Comparison of ENCODE assay signal across 29 cellular contexts in the genomic region with DNA sequence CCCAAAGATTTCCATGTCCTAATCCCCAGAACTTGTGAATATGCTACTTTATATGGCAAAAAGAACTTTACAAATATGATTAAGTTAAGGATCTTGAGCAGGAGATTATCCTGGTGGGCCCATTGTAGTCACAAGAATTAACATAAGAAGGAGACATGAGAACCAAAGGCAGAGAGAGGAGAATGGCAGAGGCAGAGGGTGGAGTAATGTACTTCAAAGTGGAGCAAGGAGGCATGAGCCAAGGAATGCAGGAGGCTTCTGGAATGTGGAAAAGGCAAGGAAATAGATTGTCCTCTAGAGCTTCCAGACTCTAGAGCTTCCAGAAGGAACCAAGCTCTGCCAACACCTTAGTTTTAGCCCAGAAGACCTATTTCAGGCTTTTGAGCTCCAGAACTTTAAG.
"Had no signal": no experiment of that assay in that cellular context is flagged by ENCODE, and none has a peak within 500 bp of the region (broad histone marks: within the 10 kb centered on the region; RNA-seq: fewer than 3 reads in every experiment).

No MANE protein-coding gene starts in this region.

- H3K9me2 ChIP-seq: SK-N-SH had no signal

- H3K9ac ChIP-seq: SK-N-SH had no signal

- H3K4me2 ChIP-seq: SK-N-SH had no signal

- ATAC-seq: activated CD8-positive, alpha-beta T cell treated with anti-CD3 and anti-CD28 coated beads, Interleukin-2, amount 10 ng/mL, durations not matched to agents 7 days and 5 days; activated naive CD4-positive, alpha-beta T cell treated with anti-CD3 and anti-CD28 coated beads, Interleukin-2, amount 50 U/mL, for 72 hours; activated T-cell treated with anti-CD3 and anti-CD28 coated beads, Interleukin-2, amount 50 U/mL, for 4 hours; body of pancreas; PC-3 had no signal

- FAIRE-seq: astrocyte had no signal

- H3K4me3 Mint-ChIP-seq: activated CD8-positive, alpha-beta T cell treated with anti-CD3 and anti-CD28 coated beads, Interleukin-2, amount 10 ng/mL, durations not matched to agents 7 days and 5 days; activated naive CD4-positive, alpha-beta T cell treated with anti-CD3 and anti-CD28 coated beads for 36 hours; activated T-cell treated with anti-CD3 and anti-CD28 coated beads, Interleukin-2, amount 50 U/mL, for 4 hours; activated T-helper 1 cell treated with anti-CD3 and anti-CD28 coated beads, Interleukin-12 subunit alpha, Interleukin-12 subunit beta, Interleukin-2, Interleukin-4 antibody, amounts not matched to agents 30 ng/mL and 10 ng/mL and 1 ng/mL, durations not matched to agents 14 hours and 24 hours and 36 hours; T-helper 1 cell treated with Interleukin-12 subunit alpha and Interleukin-12 subunit beta and Interleukin-4 antibody, amounts not matched to agents 30 μg/mL and 1 μg/mL, for 36 hours; T-helper 2 cell treated with Interferon-gamma antibody and Interleukin-4, amounts not matched to agents 5 μg/mL and 100 μg/mL, for 36 hours had no signal

- H3K4me3 ChIP-seq: adrenal gland, body of pancreas, breast epithelium, Peyer's patch, SJSA1 had no signal

- DNase-seq: activated CD4-positive, alpha-beta T cell treated with anti-CD3 and anti-CD28 coated beads for 1 hour; activated CD4-positive, alpha-beta T cell treated with anti-CD3 and anti-CD28 coated beads for 48 hours; activated CD4-positive, alpha-beta T cell treated with anti-CD3 and anti-CD28 coated beads, Interleukin-2, amount 50 U/mL, for 48 hours; activated CD4-positive, CD25-positive, alpha-beta regulatory T cell; activated CD8-positive, alpha-beta T cell treated with anti-CD3 and anti-CD28 coated beads, Interleukin-2, amount 10 ng/mL, durations not matched to agents 7 days and 5 days; activated gamma-delta T cell treated with Interleukin-2 at 50 U/mL for 16 hours; activated naive CD4-positive, alpha-beta T cell treated with anti-CD3 and anti-CD28 coated beads for 36 hours; activated T-cell treated with anti-CD3 and anti-CD28 coated beads, Interleukin-2, amount 50 U/mL, for 4 hours; adrenal gland; body of pancreas; Karpas-422; NCI-H1105; NCI-H1417 treated with DMSO at 0.1 percent for 48 hours; NCI-H1694; NCI-H1930; NCI-H345; PC-3; Peyer's patch; RPMI8226; SHP77 treated with DMSO at 0.1 percent for 48 hours; SK-N-SH had no signal

- H3K4me1 ChIP-seq: adrenal gland, body of pancreas, breast epithelium, Peyer's patch had no signal

- H3K36me3 Mint-ChIP-seq: activated naive CD4-positive, alpha-beta T cell treated with anti-CD3 and anti-CD28 coated beads, Interleukin-2, amount 50 U/mL, for 72 hours had no signal

- H3K27ac Mint-ChIP-seq: activated CD8-positive, alpha-beta T cell treated with anti-CD3 and anti-CD28 coated beads, Interleukin-2, amount 10 ng/mL, durations not matched to agents 7 days and 5 days; activated naive CD4-positive, alpha-beta T cell treated with anti-CD3 and anti-CD28 coated beads for 36 hours; activated naive CD4-positive, alpha-beta T cell treated with anti-CD3 and anti-CD28 coated beads, Interleukin-2, amount 50 U/mL, for 72 hours; activated T-helper 1 cell treated with anti-CD3 and anti-CD28 coated beads, Interleukin-12 subunit alpha, Interleukin-12 subunit beta, Interleukin-2, Interleukin-4 antibody, amounts not matched to agents 30 ng/mL and 10 ng/mL and 1 ng/mL, durations not matched to agents 14 hours and 24 hours and 36 hours; T-helper 1 cell treated with Interleukin-12 subunit alpha and Interleukin-12 subunit beta and Interleukin-4 antibody, amounts not matched to agents 30 μg/mL and 1 μg/mL, for 36 hours; T-helper 2 cell treated with Interferon-gamma antibody and Interleukin-4, amounts not matched to agents 5 μg/mL and 100 μg/mL, for 36 hours had no signal

- H3K9me3 ChIP-seq: adrenal gland, body of pancreas, Peyer's patch, SJSA1, SK-N-SH had no signal

- H3K36me3 ChIP-seq: adrenal gland, breast epithelium, Peyer's patch, SJSA1 had no signal

- H3K27ac ChIP-seq: adrenal gland, body of pancreas, breast epithelium, Peyer's patch, SJSA1, VCaP had no signal

- H3K9me3 Mint-ChIP-seq: activated naive CD4-positive, alpha-beta T cell treated with anti-CD3 and anti-CD28 coated beads for 36 hours; activated naive CD4-positive, alpha-beta T cell treated with anti-CD3 and anti-CD28 coated beads, Interleukin-2, amount 50 U/mL, for 72 hours; activated T-cell treated with anti-CD3 and anti-CD28 coated beads, Interleukin-2, amount 50 U/mL, for 4 hours; activated T-helper 1 cell treated with anti-CD3 and anti-CD28 coated beads, Interleukin-12 subunit alpha, Interleukin-12 subunit beta, Interleukin-2, Interleukin-4 antibody, amounts not matched to agents 30 ng/mL and 10 ng/mL and 1 ng/mL, durations not matched to agents 14 hours and 24 hours and 36 hours; T-helper 1 cell treated with Interleukin-12 subunit alpha and Interleukin-12 subunit beta and Interleukin-4 antibody, amounts not matched to agents 30 μg/mL and 1 μg/mL, for 36 hours; T-helper 2 cell treated with Interferon-gamma antibody and Interleukin-4, amounts not matched to agents 5 μg/mL and 100 μg/mL, for 36 hours had no signal

- H3K27me3 ChIP-seq: adrenal gland, body of pancreas, breast epithelium, Peyer's patch, SJSA1 had no signal
